In genomic region chr4:8818063-8818881, GRCh38 we compare ENCODE assay signal across 15 cellular contexts. TPM values are rescaled to one million over a fixed set of nuclear protein-coding genes. Genes with fewer than 3 reads are reported as not detected.
A peak's percentile ranks its signal among the peaks of the same experiment; 100 is the strongest.
DNase-seq lines count a peak whose midpoint lies in the region; ATAC-seq and TF ChIP-seq lines count a peak whose summit lies in the region.
"Had no signal": no experiment of that assay in that cellular context is flagged by ENCODE, and none has a peak within 500 bp of the region (broad histone marks: within the 10 kb centered on the region; RNA-seq: fewer than 3 reads in every experiment).

No MANE protein-coding gene starts in this region.

- no peaks in the 10 kb centered on the region for H3K27me3 Mint-ChIP-seq in activated naive CD4-positive, alpha-beta T cell treated with anti-CD3 and anti-CD28 coated beads, Interleukin-2, amount 10 ng/mL, durations not matched to agents 7 days and 5 days
- no peaks in the 10 kb centered on the region for H3K27me3 Mint-ChIP-seq in T-helper 2 cell treated with Interferon-gamma antibody and Interleukin-4, amounts not matched to agents 5 μg/mL and 100 μg/mL, for 36 hours (ENCODE audit: low read depth)

- peak; percentile 3 for DNase-seq in activated naive CD4-positive, alpha-beta T cell treated with anti-CD3 and anti-CD28 coated beads, Interleukin-2, amount 10 ng/mL, durations not matched to agents 7 days and 5 days
- DNase-seq in activated naive CD4-positive, alpha-beta T cell (lab: John Stamatoyannopoulos, UW) = no peak
- peak; percentile 20 to 36 for DNase-seq in left lung
- peak; percentile 11 to 44 for DNase-seq in tibial artery
- no peak for DNase-seq in T-helper 9 cell
- no peak for DNase-seq in stimulated activated naive CD4-positive, alpha-beta T cell treated with Interleukin-2 at 50 U/mL for 16 hours (lab: John Stamatoyannopoulos, UW)
- no peak for DNase-seq in T-helper 2 cell treated with Interferon-gamma antibody and Interleukin-4, amounts not matched to agents 5 μg/mL and 100 μg/mL, for 36 hours (ENCODE audit: low spot score)
- DNase-seq: activated CD4-positive, alpha-beta T cell treated with anti-CD3 and anti-CD28 coated beads for 48 hours; cortex of kidney; erythroblast; NCI-H1417 treated with DMSO at 0.1 percent for 48 hours; NCI-H526 had no signal

- ATAC-seq in left lung = no peak

- no peak overlapping the region for H3K4me3 Mint-ChIP-seq in activated naive CD4-positive, alpha-beta T cell treated with anti-CD3 and anti-CD28 coated beads, Interleukin-2, amount 10 ng/mL, durations not matched to agents 7 days and 5 days
- H3K4me3 Mint-ChIP-seq in T-helper 2 cell treated with Interferon-gamma antibody and Interleukin-4, amounts not matched to agents 5 μg/mL and 100 μg/mL, for 36 hours = no peak overlapping the region
- H3K4me3 Mint-ChIP-seq: activated T-helper 1 cell treated with anti-CD3 and anti-CD28 coated beads, Interleukin-12 subunit alpha, Interleukin-12 subunit beta, Interleukin-2, Interleukin-4 antibody, amounts not matched to agents 30 ng/mL and 10 ng/mL and 1 ng/mL, durations not matched to agents 14 hours and 24 hours and 36 hours had no signal

- H3K79me2 ChIP-seq in OCI-LY3 (ENCODE audit: low read length) = no peaks in the 10 kb centered on the region

- no peaks in the 10 kb centered on the region for H3K9me3 Mint-ChIP-seq in activated naive CD4-positive, alpha-beta T cell treated with anti-CD3 and anti-CD28 coated beads, Interleukin-2, amount 10 ng/mL, durations not matched to agents 7 days and 5 days
- no peaks in the 10 kb centered on the region for H3K9me3 Mint-ChIP-seq in T-helper 2 cell treated with Interferon-gamma antibody and Interleukin-4, amounts not matched to agents 5 μg/mL and 100 μg/mL, for 36 hours
- H3K9me3 Mint-ChIP-seq: activated T-helper 1 cell treated with anti-CD3 and anti-CD28 coated beads, Interleukin-12 subunit alpha, Interleukin-12 subunit beta, Interleukin-2, Interleukin-4 antibody, amounts not matched to agents 30 ng/mL and 10 ng/mL and 1 ng/mL, durations not matched to agents 14 hours and 24 hours and 36 hours had no signal

- H3K27me3 ChIP-seq in OCI-LY3 (ENCODE audit: low read depth, low read length) (no peaks in the 10 kb centered on the region), left lung (peaks cover 7 to 53% of the 10 kb centered on the region in 2 donors), tibial artery (peaks cover 0 to 31% of the 10 kb centered on the region in 2 donors)

- intact Hi-C loops in left lung (cut with DNase I) (no loop called here), tibial artery (cut with DNase I; ENCODE audit: low total_unique reads) (no loop called here)

- no peaks in the 10 kb centered on the region for H4K20me1 ChIP-seq in OCI-LY3 (ENCODE audit: insufficient read depth, low read length)

- H3K9me3 ChIP-seq in OCI-LY3 (ENCODE audit: insufficient read depth, low read length) (no peaks in the 10 kb centered on the region), left lung (no peaks in the 10 kb centered on the region), tibial artery (no peaks in the 10 kb centered on the region)

- peak overlapping the region; percentile 65; the same call in 1 of the 2 replicates for H3K9ac ChIP-seq in OCI-LY3 (ENCODE audit: low read length)

- H3K36me3 ChIP-seq in OCI-LY3 (replicated peaks; ENCODE audit: low read depth, low read length) (no peaks in the 10 kb centered on the region), left lung (no peaks in the 10 kb centered on the region), tibial artery (no peaks in the 10 kb centered on the region)

- H3K4me2 ChIP-seq in OCI-LY3 (ENCODE audit: low read length) = peak overlapping the region; percentile 95

- no peak for TF ChIP-seq CTCF in OCI-LY3 (IDR thresholded peaks at IDR 0.05; ENCODE audit: low read depth, low read length)
- no peak for TF ChIP-seq CTCF in left lung (IDR thresholded peaks at IDR 0.05)
- no peak for TF ChIP-seq CTCF in tibial artery (IDR thresholded peaks at IDR 0.05)

- peaks cover 33% of the 10 kb centered on the region for H3K4me1 ChIP-seq in OCI-LY3 (ENCODE audit: low read length)
- H3K4me1 ChIP-seq in left lung = no peaks in the 10 kb centered on the region
- H3K4me1 ChIP-seq in tibial artery = no peaks in the 10 kb centered on the region

- no peaks in the 10 kb centered on the region for H3K4me1 Mint-ChIP-seq in activated naive CD4-positive, alpha-beta T cell treated with anti-CD3 and anti-CD28 coated beads, Interleukin-2, amount 10 ng/mL, durations not matched to agents 7 days and 5 days
- no peaks in the 10 kb centered on the region for H3K4me1 Mint-ChIP-seq in T-helper 2 cell treated with Interferon-gamma antibody and Interleukin-4, amounts not matched to agents 5 μg/mL and 100 μg/mL, for 36 hours (ENCODE audit: low read depth)

- H3K27ac Mint-ChIP-seq in activated naive CD4-positive, alpha-beta T cell treated with anti-CD3 and anti-CD28 coated beads, Interleukin-2, amount 10 ng/mL, durations not matched to agents 7 days and 5 days = no peak overlapping the region
- no peak overlapping the region for H3K27ac Mint-ChIP-seq in T-helper 2 cell treated with Interferon-gamma antibody and Interleukin-4, amounts not matched to agents 5 μg/mL and 100 μg/mL, for 36 hours
- H3K27ac Mint-ChIP-seq: activated T-helper 1 cell treated with anti-CD3 and anti-CD28 coated beads, Interleukin-12 subunit alpha, Interleukin-12 subunit beta, Interleukin-2, Interleukin-4 antibody, amounts not matched to agents 30 ng/mL and 10 ng/mL and 1 ng/mL, durations not matched to agents 14 hours and 24 hours and 36 hours had no signal

- H3K4me3 ChIP-seq in OCI-LY3 (ENCODE audit: low read length) (no peak overlapping the region), left lung (no peak overlapping the region), tibial artery (no peak overlapping the region)

- H3K36me3 Mint-ChIP-seq in activated naive CD4-positive, alpha-beta T cell treated with anti-CD3 and anti-CD28 coated beads, Interleukin-2, amount 10 ng/mL, durations not matched to agents 7 days and 5 days = no peaks in the 10 kb centered on the region
- H3K36me3 Mint-ChIP-seq in T-helper 2 cell treated with Interferon-gamma antibody and Interleukin-4, amounts not matched to agents 5 μg/mL and 100 μg/mL, for 36 hours (ENCODE audit: low read depth) = no peaks in the 10 kb centered on the region

- peak overlapping the region; percentile 82; the same call in 1 of the 2 replicates for H3K27ac ChIP-seq in OCI-LY3 (ENCODE audit: low read length)
- H3K27ac ChIP-seq in left lung = no peak overlapping the region
- no peak overlapping the region for H3K27ac ChIP-seq in tibial artery
- H3K27ac ChIP-seq: RWPE1 had no signal

- CTCF ChIA-PET in activated naive CD4-positive, alpha-beta T cell treated with anti-CD3 and anti-CD28 coated beads, Interleukin-2, amount 10 ng/mL, durations not matched to agents 7 days and 5 days (lab: Charles Lee) = no interaction called here

- H2AFZ ChIP-seq in OCI-LY3 (ENCODE audit: low read depth, low read length) = peak overlapping the region; percentile 78; the same call in 1 of the 2 replicates

RNA-seq across cellular contexts. Expression of gene HMX1, which starts 53.4 kb away (rescaled TPM):
- not detected for total RNA-seq in left lung
- total RNA-seq: activated T-helper 1 cell treated with anti-CD3 and anti-CD28 coated beads, Interleukin-12 subunit alpha, Interleukin-12 subunit beta, Interleukin-2, Interleukin-4 antibody, amounts not matched to agents 30 ng/mL and 10 ng/mL and 1 ng/mL, durations not matched to agents 14 hours and 24 hours and 36 hours had no signal

Comparison
In these comparisons a context has a peak if more than half of its experiments do, and no peak if none do; other contexts are left out.
1. DNase-seq: peak in activated naive CD4-positive, alpha-beta T cell treated with anti-CD3 and anti-CD28 coated beads, Interleukin-2, amount 10 ng/mL, durations not matched to agents 7 days and 5 days (single experiment), left lung (2 of 2) and tibial artery (2 of 2); none in activated naive CD4-positive, alpha-beta T cell (0 of 4), T-helper 9 cell (single experiment), stimulated activated naive CD4-positive, alpha-beta T cell treated with Interleukin-2 at 50 U/mL for 16 hours (single experiment) and T-helper 2 cell treated with Interferon-gamma antibody and Interleukin-4, amounts not matched to agents 5 μg/mL and 100 μg/mL, for 36 hours (single experiment).